Comparison of ENCODE assay signal across 34 cellular contexts in the genomic region with DNA sequence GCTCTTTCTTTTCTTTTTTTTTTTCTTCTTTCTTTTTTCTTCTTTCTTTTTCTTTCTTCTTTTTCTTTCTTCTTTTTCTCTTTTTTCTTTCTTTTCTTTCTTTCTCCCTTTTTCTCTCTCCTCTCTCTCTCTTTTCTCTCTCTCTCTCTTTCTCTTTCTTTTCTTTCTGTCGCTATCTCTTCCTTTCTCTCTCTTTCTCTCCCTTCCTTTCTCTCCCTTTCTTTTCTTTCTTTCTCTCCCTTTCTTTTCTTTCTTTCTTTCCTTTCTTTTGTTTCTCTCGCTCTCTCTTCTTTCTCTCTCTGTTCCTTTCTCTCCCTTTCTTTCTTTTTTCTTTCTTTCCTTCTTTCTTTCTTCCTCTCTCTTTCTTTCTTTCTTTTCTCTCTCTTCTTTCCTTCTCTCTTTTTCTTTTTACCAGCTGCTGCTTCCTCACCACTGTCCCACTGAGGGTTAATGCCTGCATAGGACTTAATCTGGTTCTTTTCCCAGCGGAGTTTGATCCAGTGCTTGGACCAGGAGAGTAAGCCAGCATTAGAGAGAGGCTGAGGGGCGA.
"Had no signal": no experiment of that assay in that cellular context is flagged by ENCODE, and none has a peak within 500 bp of the region (broad histone marks: within the 10 kb centered on the region; RNA-seq: fewer than 3 reads in every experiment).

No MANE protein-coding gene starts in this region.

- FAIRE-seq: TTC549 had no signal

- H3K4me3 ChIP-seq: ascending aorta, cardiac muscle cell, colonic mucosa, MG63, SJCRH30 had no signal

- H3K4me1 ChIP-seq: ascending aorta, colonic mucosa had no signal

- H3K27me3 ChIP-seq: ascending aorta, cardiac muscle cell, colonic mucosa, MG63, SJCRH30 had no signal

- H3K4me2 ChIP-seq: SK-N-SH had no signal

- H3K9me3 Mint-ChIP-seq: activated B cell treated with CpG ODN at 0.5 μM for 24 hours; activated CD4-positive, alpha-beta memory T cell treated with anti-CD3 and anti-CD28 coated beads for 36 hours; activated naive CD8-positive, alpha-beta T cell treated with anti-CD3 and anti-CD28 coated beads, Interleukin-2, amount 10 ng/mL, durations not matched to agents 7 days and 5 days; activated T-cell treated with anti-CD3 and anti-CD28 coated beads, Interleukin-2, amount 50 U/mL, for 24 hours; activated T-helper 1 cell treated with anti-CD3 and anti-CD28 coated beads, Interleukin-12 subunit alpha, Interleukin-12 subunit beta, Interleukin-2, Interleukin-4 antibody, amounts not matched to agents 30 ng/mL and 10 ng/mL and 1 ng/mL, durations not matched to agents 14 hours and 24 hours and 36 hours; central memory CD8-positive, alpha-beta T cell; T-helper 1 cell treated with Interleukin-12 subunit alpha and Interleukin-12 subunit beta and Interleukin-4 antibody, amounts not matched to agents 30 μg/mL and 1 μg/mL, for 36 hours; T-helper 2 cell treated with Interferon-gamma antibody and Interleukin-4, amounts not matched to agents 5 μg/mL and 100 μg/mL, for 36 hours had no signal

- H3K36me3 ChIP-seq: ascending aorta, cardiac muscle cell, colonic mucosa, MG63, SJCRH30 had no signal

- H3K9ac ChIP-seq: SK-N-SH had no signal

- DNase-seq: activated B cell treated with CpG ODN at 0.5 μM for 24 hours; activated CD4-positive, alpha-beta memory T cell treated with anti-CD3 and anti-CD28 coated beads for 36 hours; activated CD4-positive, alpha-beta T cell treated with anti-CD3 and anti-CD28 coated beads for 4 hours; activated CD4-positive, alpha-beta T cell treated with anti-CD3 and anti-CD28 coated beads, Interleukin-2, amount 50 U/mL, for 1 hour; activated CD4-positive, CD25-positive, alpha-beta regulatory T cell treated with anti-CD3 and anti-CD28 coated beads, Interleukin-2, amount 50 U/mL, for 72 hours; activated naive CD4-positive, alpha-beta T cell treated with anti-CD3 and anti-CD28 coated beads, Interleukin-2, amount 50 U/mL, for 16 hours; activated naive CD8-positive, alpha-beta T cell treated with anti-CD3 and anti-CD28 coated beads, Interleukin-2, amount 10 ng/mL, durations not matched to agents 7 days and 5 days; activated T-cell treated with anti-CD3 and anti-CD28 coated beads, Interleukin-2, amount 50 U/mL, for 24 hours; amygdala; colonic mucosa; Kasumi-1; MG63; NCI-H1048; NCI-H1105 treated with DMSO at 0.1 percent for 48 hours; NCI-H1436; NCI-H1694; NCI-H1930; NCI-H2081 treated with DMSO at 0.1 percent for 48 hours; NCI-H226; NCI-H446 treated with DMSO at 0.1 percent for 48 hours; NCI-H524; NCI-H69; SHP77; SJCRH30; SK-N-SH had no signal

- H3K4me3 Mint-ChIP-seq: activated B cell treated with CpG ODN at 0.5 μM for 24 hours; activated CD4-positive, alpha-beta memory T cell treated with anti-CD3 and anti-CD28 coated beads for 36 hours; activated naive CD8-positive, alpha-beta T cell treated with anti-CD3 and anti-CD28 coated beads, Interleukin-2, amount 10 ng/mL, durations not matched to agents 7 days and 5 days; activated T-cell treated with anti-CD3 and anti-CD28 coated beads, Interleukin-2, amount 50 U/mL, for 24 hours; activated T-helper 1 cell treated with anti-CD3 and anti-CD28 coated beads, Interleukin-12 subunit alpha, Interleukin-12 subunit beta, Interleukin-2, Interleukin-4 antibody, amounts not matched to agents 30 ng/mL and 10 ng/mL and 1 ng/mL, durations not matched to agents 14 hours and 24 hours and 36 hours; central memory CD8-positive, alpha-beta T cell; dendritic cell treated with granulocyte-macrophage colony-stimulating factor and Interleukin-4, amounts not matched to agents 40 ng/mL and 50 ng/mL, for 4 days; T-helper 1 cell treated with Interleukin-12 subunit alpha and Interleukin-12 subunit beta and Interleukin-4 antibody, amounts not matched to agents 30 μg/mL and 1 μg/mL, for 36 hours; T-helper 2 cell treated with Interferon-gamma antibody and Interleukin-4, amounts not matched to agents 5 μg/mL and 100 μg/mL, for 36 hours had no signal

- H3K4me1 Mint-ChIP-seq: activated B cell treated with CpG ODN at 0.5 μM for 24 hours; activated naive CD8-positive, alpha-beta T cell treated with anti-CD3 and anti-CD28 coated beads, Interleukin-2, amount 10 ng/mL, durations not matched to agents 7 days and 5 days; central memory CD8-positive, alpha-beta T cell had no signal

- H3K27ac Mint-ChIP-seq: activated B cell treated with CpG ODN at 0.5 μM for 24 hours; activated CD4-positive, alpha-beta memory T cell treated with anti-CD3 and anti-CD28 coated beads for 36 hours; activated naive CD8-positive, alpha-beta T cell treated with anti-CD3 and anti-CD28 coated beads, Interleukin-2, amount 10 ng/mL, durations not matched to agents 7 days and 5 days; activated T-cell treated with anti-CD3 and anti-CD28 coated beads, Interleukin-2, amount 50 U/mL, for 24 hours; activated T-helper 1 cell treated with anti-CD3 and anti-CD28 coated beads, Interleukin-12 subunit alpha, Interleukin-12 subunit beta, Interleukin-2, Interleukin-4 antibody, amounts not matched to agents 30 ng/mL and 10 ng/mL and 1 ng/mL, durations not matched to agents 14 hours and 24 hours and 36 hours; dendritic cell treated with granulocyte-macrophage colony-stimulating factor and Interleukin-4, amounts not matched to agents 40 ng/mL and 50 ng/mL, for 4 days; T-helper 1 cell treated with Interleukin-12 subunit alpha and Interleukin-12 subunit beta and Interleukin-4 antibody, amounts not matched to agents 30 μg/mL and 1 μg/mL, for 36 hours; T-helper 2 cell treated with Interferon-gamma antibody and Interleukin-4, amounts not matched to agents 5 μg/mL and 100 μg/mL, for 36 hours had no signal

- H3K9me3 ChIP-seq: colonic mucosa, SK-N-SH had no signal

- H3K36me3 Mint-ChIP-seq: activated CD4-positive, alpha-beta memory T cell treated with anti-CD3 and anti-CD28 coated beads for 36 hours; activated naive CD8-positive, alpha-beta T cell treated with anti-CD3 and anti-CD28 coated beads, Interleukin-2, amount 10 ng/mL, durations not matched to agents 7 days and 5 days had no signal

- ATAC-seq: Panc1 had no signal

- H3K27ac ChIP-seq: ascending aorta, cardiac muscle cell, colonic mucosa, SJCRH30 had no signal
